8 cellular contexts compared by ENCODE assay signal in the genomic region with DNA sequence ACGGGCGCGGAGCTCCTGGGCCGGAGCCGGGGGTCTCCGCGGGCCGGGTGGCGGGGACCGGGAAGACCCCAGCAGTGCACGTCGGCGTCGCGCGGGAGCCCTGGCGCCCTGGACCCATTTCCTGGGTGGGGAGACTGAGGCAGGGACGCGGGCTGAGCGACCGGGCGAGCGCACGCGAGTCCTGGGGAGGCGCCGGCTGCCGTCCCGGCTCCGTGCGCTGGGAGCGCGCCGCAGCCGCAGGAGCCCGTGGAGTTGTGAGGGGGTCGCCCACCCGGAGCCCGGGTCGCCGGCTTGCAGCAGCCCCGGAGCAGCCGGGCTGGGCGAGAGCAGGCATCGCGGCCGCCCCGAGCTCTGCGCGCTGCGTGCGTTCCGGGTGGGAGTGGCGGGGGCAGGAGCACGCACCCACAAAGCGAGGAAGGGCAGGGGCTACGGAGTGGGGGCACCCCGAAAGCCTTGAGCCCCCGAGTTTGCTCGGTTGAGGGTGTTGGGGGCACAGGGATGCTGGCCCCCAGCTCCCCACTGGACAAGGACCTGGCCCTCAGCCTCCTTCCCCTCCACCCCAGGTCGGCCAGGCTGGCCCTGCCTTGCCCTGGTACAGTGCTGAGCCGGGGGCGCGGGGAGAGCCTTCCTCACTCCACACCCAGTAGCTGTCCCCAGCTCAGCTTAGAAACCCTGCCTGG. TPM values are rescaled to one million over a fixed set of nuclear protein-coding genes. Genes with fewer than 3 reads are reported as not detected.
A peak's percentile ranks its signal among the peaks of the same experiment; 100 is the strongest.
DNase-seq lines count a peak whose midpoint lies in the region; ATAC-seq, FAIRE-seq and TF ChIP-seq lines count a peak whose summit lies in the region.

No MANE protein-coding gene starts in this region.

- H3K36me3 ChIP-seq in hepatocyte (replicated peaks; ENCODE audit: insufficient read depth, low read depth) (no peaks in the 10 kb centered on the region), smooth muscle cell (ENCODE audit: low read depth) (no peaks in the 10 kb centered on the region)

- no peaks in the 10 kb centered on the region for H3K9me2 ChIP-seq in hepatocyte (replicated peaks; ENCODE audit: insufficient read depth)

- H3K9me3 Mint-ChIP-seq in activated T-helper 1 cell treated with anti-CD3 and anti-CD28 coated beads, Interleukin-12 subunit alpha, Interleukin-12 subunit beta, Interleukin-2, Interleukin-4 antibody, amounts not matched to agents 30 ng/mL and 10 ng/mL and 1 ng/mL, durations not matched to agents 14 hours and 24 hours and 36 hours, result no peaks in the 10 kb centered on the region

- H3K27ac Mint-ChIP-seq in activated T-helper 1 cell treated with anti-CD3 and anti-CD28 coated beads, Interleukin-12 subunit alpha, Interleukin-12 subunit beta, Interleukin-2, Interleukin-4 antibody, amounts not matched to agents 30 ng/mL and 10 ng/mL and 1 ng/mL, durations not matched to agents 14 hours and 24 hours and 36 hours, result no peak overlapping the region

- intact Hi-C loops in activated T-helper 1 cell treated with anti-CD3 and anti-CD28 coated beads, Interleukin-12 subunit alpha, Interleukin-12 subunit beta, Interleukin-2, Interleukin-4 antibody, amounts not matched to agents 30 ng/mL and 10 ng/mL and 1 ng/mL, durations not matched to agents 14 hours and 24 hours and 36 hours (cut with micrococcal nuclease), result loop anchor here (1.0 to 2.0 kb wide), 3 partner anchors 65 to 318 kb away; a partner anchor contains a TSS

- FAIRE-seq in frontal cortex (lab: Jason Lieb, UNC), result no peak

- H3K9ac ChIP-seq in smooth muscle cell (ENCODE audit: low read depth), result no peak overlapping the region

- H3K79me2 ChIP-seq in hepatocyte (no peaks in the 10 kb centered on the region), smooth muscle cell (ENCODE audit: low read depth) (no peaks in the 10 kb centered on the region)

- H3K27ac ChIP-seq in hepatocyte (no peak overlapping the region), smooth muscle cell (ENCODE audit: low read depth) (no peak overlapping the region)

- H3K4me1 ChIP-seq in hepatocyte (ENCODE audit: insufficient read depth) (peaks cover 8% of the 10 kb centered on the region), smooth muscle cell (ENCODE audit: low read depth) (peaks cover 11% of the 10 kb centered on the region)

- no peaks in the 10 kb centered on the region for H3F3A ChIP-seq in smooth muscle cell (ENCODE audit: low read depth)

- H3K36me3 Mint-ChIP-seq in activated T-helper 1 cell treated with anti-CD3 and anti-CD28 coated beads, Interleukin-12 subunit alpha, Interleukin-12 subunit beta, Interleukin-2, Interleukin-4 antibody, amounts not matched to agents 30 ng/mL and 10 ng/mL and 1 ng/mL, durations not matched to agents 14 hours and 24 hours and 36 hours (ENCODE audit: low read depth), result no peaks in the 10 kb centered on the region

- H2AFZ ChIP-seq in hepatocyte, result no peak overlapping the region
- H2AFZ ChIP-seq in smooth muscle cell (ENCODE audit: low read depth), result no peak overlapping the region

- no peaks in the 10 kb centered on the region for H3K9me3 ChIP-seq in hepatocyte (ENCODE audit: low read depth)
- no peaks in the 10 kb centered on the region for H3K9me3 ChIP-seq in smooth muscle cell (replicated peaks; ENCODE audit: low read depth)

- H3K4me3 ChIP-seq in hepatocyte (no peak overlapping the region), smooth muscle cell (peak overlapping the region; percentile 63)

- H3K4me2 ChIP-seq in hepatocyte, result peak overlapping the region; percentile 97
- peak overlapping the region; percentile 99 for H3K4me2 ChIP-seq in smooth muscle cell

- peaks cover 44% of the 10 kb centered on the region for H3K27me3 Mint-ChIP-seq in activated T-helper 1 cell treated with anti-CD3 and anti-CD28 coated beads, Interleukin-12 subunit alpha, Interleukin-12 subunit beta, Interleukin-2, Interleukin-4 antibody, amounts not matched to agents 30 ng/mL and 10 ng/mL and 1 ng/mL, durations not matched to agents 14 hours and 24 hours and 36 hours (ENCODE audit: insufficient read depth)

- H3K27me3 ChIP-seq in hepatocyte (peaks cover 64% of the 10 kb centered on the region), smooth muscle cell (ENCODE audit: low read depth) (peaks cover 50% of the 10 kb centered on the region)

- WGBS in hepatocyte (ENCODE audit: low lambda C conversion rate, missing lambda C conversion rate), result 1% methylated on average over 44 of the region's 64 CpGs
- WGBS in smooth muscle cell (ENCODE audit: low lambda C conversion rate), result 4% methylated on average over 20 of the region's 64 CpGs

- no peaks in the 10 kb centered on the region for H3K4me1 Mint-ChIP-seq in activated T-helper 1 cell treated with anti-CD3 and anti-CD28 coated beads, Interleukin-12 subunit alpha, Interleukin-12 subunit beta, Interleukin-2, Interleukin-4 antibody, amounts not matched to agents 30 ng/mL and 10 ng/mL and 1 ng/mL, durations not matched to agents 14 hours and 24 hours and 36 hours (ENCODE audit: low read depth)

- TF ChIP-seq CTCF in hepatocyte (IDR thresholded peaks at IDR 0.05; ENCODE audit: poor library complexity) (no peak), smooth muscle cell (IDR thresholded peaks at IDR 0.05; ENCODE audit: borderline replicate concordance, insufficient read depth, poor library complexity, severe bottlenecking) (no peak)

- ATAC-seq in GM19328 (IDR thresholded peaks at IDR 0.05; ENCODE audit: unreplicated experiment), result no peak

- H3K4me3 Mint-ChIP-seq in activated T-helper 1 cell treated with anti-CD3 and anti-CD28 coated beads, Interleukin-12 subunit alpha, Interleukin-12 subunit beta, Interleukin-2, Interleukin-4 antibody, amounts not matched to agents 30 ng/mL and 10 ng/mL and 1 ng/mL, durations not matched to agents 14 hours and 24 hours and 36 hours, result peak overlapping the region; percentile 47

- peak; percentile 23 for DNase-seq in stimulated activated CD4-positive, alpha-beta T cell treated with anti-CD3 and anti-CD28 coated beads, Interleukin-4, amount 100 ng/mL, for 1 hour
- DNase-seq in stimulated activated CD4-positive, alpha-beta T cell treated with anti-CD3 and anti-CD28 coated beads, Interleukin-12 subunit alpha, Interleukin-12 subunit beta, amount 100 ng/mL, for 4 hours, result no peak
- DNase-seq in activated T-helper 1 cell treated with anti-CD3 and anti-CD28 coated beads, Interleukin-12 subunit alpha, Interleukin-12 subunit beta, Interleukin-2, Interleukin-4 antibody, amounts not matched to agents 30 ng/mL and 10 ng/mL and 1 ng/mL, durations not matched to agents 14 hours and 24 hours and 36 hours (ENCODE audit: low spot score), result no peak
- DNase-seq in hepatocyte (ENCODE audit: low spot score) (peak; percentile 16), smooth muscle cell (lab: John Stamatoyannopoulos, UW; ENCODE audit: unreplicated experiment) (no peak), frontal cortex (ENCODE audit: low spot score in 2 of 2) (no peak)
- no peak for DNase-seq in stimulated activated naive CD4-positive, alpha-beta T cell treated with Interleukin-2 at 50 U/mL for 16 hours (lab: John Stamatoyannopoulos, UW)

- no peaks in the 10 kb centered on the region for H4K20me1 ChIP-seq in hepatocyte (ENCODE audit: insufficient read depth, poor library complexity, severe bottlenecking)
- H4K20me1 ChIP-seq in smooth muscle cell (ENCODE audit: low read depth), result no peaks in the 10 kb centered on the region

RNA-seq across cellular contexts. Expression of a gene that starts 0.6 kb away (rescaled TPM):
- total RNA-seq in activated T-helper 1 cell treated with anti-CD3 and anti-CD28 coated beads, Interleukin-12 subunit alpha, Interleukin-12 subunit beta, Interleukin-2, Interleukin-4 antibody, amounts not matched to agents 30 ng/mL and 10 ng/mL and 1 ng/mL, durations not matched to agents 14 hours and 24 hours and 36 hours, result 0.39 and 0.81 TPM in 2 replicates
- total RNA-seq in hepatocyte, result 0.40 and 0.44 TPM in 2 replicates
- 0.42 and 0.78 TPM in 2 replicates for polyA plus RNA-seq in hepatocyte
- total RNA-seq in smooth muscle cell, result 0.81 and 1.6 TPM in 2 replicates
- 1.3 and 4.3 TPM in 2 replicates for polyA plus RNA-seq in smooth muscle cell
- total RNA-seq in frontal cortex, result 38.7 TPM

Comparison
In these comparisons a context has a peak if more than half of its experiments do, and no peak if none do; other contexts are left out.
1. DNase-seq: peak in stimulated activated CD4-positive, alpha-beta T cell treated with anti-CD3 and anti-CD28 coated beads, Interleukin-4, amount 100 ng/mL, for 1 hour (single experiment) and hepatocyte (single experiment); none in stimulated activated CD4-positive, alpha-beta T cell treated with anti-CD3 and anti-CD28 coated beads, Interleukin-12 subunit alpha, Interleukin-12 subunit beta, amount 100 ng/mL, for 4 hours (single experiment), activated T-helper 1 cell treated with anti-CD3 and anti-CD28 coated beads, Interleukin-12 subunit alpha, Interleukin-12 subunit beta, Interleukin-2, Interleukin-4 antibody, amounts not matched to agents 30 ng/mL and 10 ng/mL and 1 ng/mL, durations not matched to agents 14 hours and 24 hours and 36 hours (single experiment), smooth muscle cell (single experiment), stimulated activated naive CD4-positive, alpha-beta T cell treated with Interleukin-2 at 50 U/mL for 16 hours (single experiment) and frontal cortex (0 of 2).
2. RNA of a gene that starts 0.6 kb away (total RNA-seq): 38.7 TPM in frontal cortex (single experiment); 0.81 to 1.6 TPM in smooth muscle cell, 0.40 to 0.44 TPM in hepatocyte and 0.39 to 0.81 TPM in activated T-helper 1 cell treated with anti-CD3 and anti-CD28 coated beads, Interleukin-12 subunit alpha, Interleukin-12 subunit beta, Interleukin-2, Interleukin-4 antibody, amounts not matched to agents 30 ng/mL and 10 ng/mL and 1 ng/mL, durations not matched to agents 14 hours and 24 hours and 36 hours; every median in the first group is over 10 times any median in the second.